Comparison of ENCODE assay signal across 1 cellular context in the genomic region with DNA sequence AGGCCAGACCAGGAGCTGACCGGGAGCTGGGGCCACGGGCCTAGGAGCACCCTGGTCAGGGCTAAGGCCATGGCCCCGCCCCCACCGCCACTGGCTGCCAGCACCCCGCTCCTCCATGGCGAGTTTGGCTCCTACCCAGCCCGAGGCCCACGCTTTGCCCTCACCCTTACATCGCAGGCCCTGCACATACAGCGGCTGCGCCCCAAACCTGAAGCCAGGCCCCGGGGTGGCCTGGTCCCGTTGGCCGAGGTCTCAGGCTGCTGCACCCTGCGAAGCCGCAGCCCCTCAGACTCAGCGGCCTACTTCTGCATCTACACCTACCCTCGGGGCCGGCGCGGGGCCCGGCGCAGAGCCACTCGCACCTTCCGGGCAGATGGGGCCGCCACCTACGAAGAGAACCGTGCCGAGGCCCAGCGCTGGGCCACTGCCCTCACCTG.
TF ChIP-seq lines count a peak whose summit lies in the region.

No MANE protein-coding gene starts in this region.

TF ChIP-seq in HepG2, 621 proteins besides CTCF, POLR2A, EP300 and RAD21:
- TF ChIP-seq MTA1 (CRISPR knock-in tag; IDR thresholded peaks at IDR 0.05; ENCODE audit: borderline replicate concordance): no peak
- peak; percentile 48 for TF ChIP-seq AGO2 (optimal IDR thresholded peaks at IDR 0.05; ENCODE audit: low read depth, low read length)
- no peak for TF ChIP-seq ZMAT3 (CRISPR knock-in tag; conservative IDR thresholded peaks at IDR 0.05)
- TF ChIP-seq RBFOX2 (IDR thresholded peaks at IDR 0.05; ENCODE audit: low read depth, low read length): peak; percentile 56; the same call in 1 of the 2 replicates
- no peak for TF ChIP-seq HES4 (CRISPR knock-in tag; IDR thresholded peaks at IDR 0.05; ENCODE audit: borderline replicate concordance)
- TF ChIP-seq, protein P1, sequence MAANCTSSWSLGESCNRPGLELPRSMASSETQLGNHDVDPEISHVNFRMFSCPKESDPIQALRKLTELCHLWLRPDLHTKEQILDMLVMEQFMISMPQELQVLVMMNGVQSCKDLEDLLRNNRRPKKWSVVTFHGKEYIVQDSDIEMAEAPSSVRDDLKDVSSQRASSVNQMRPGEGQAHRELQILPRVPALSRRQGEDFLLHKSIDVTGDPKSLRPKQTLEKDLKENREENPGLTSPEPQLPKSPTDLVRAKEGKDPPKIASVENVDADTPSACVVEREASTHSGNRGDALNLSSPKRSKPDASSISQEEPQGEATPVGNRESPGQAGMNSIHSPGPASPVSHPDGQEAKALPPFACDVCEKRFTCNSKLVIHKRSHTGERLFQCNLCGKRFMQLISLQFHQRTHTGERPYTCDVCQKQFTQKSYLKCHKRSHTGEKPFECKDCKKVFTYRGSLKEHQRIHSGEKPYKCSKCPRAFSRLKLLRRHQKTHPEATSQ (CRISPR knock-in tag; IDR thresholded peaks at IDR 0.05; ENCODE audit: borderline replicate concordance): no peak
- no peak for TF ChIP-seq ZBTB8A (CRISPR knock-in tag; IDR thresholded peaks at IDR 0.05; ENCODE audit: borderline replicate concordance, low read depth)
- TF ChIP-seq, protein P2, sequence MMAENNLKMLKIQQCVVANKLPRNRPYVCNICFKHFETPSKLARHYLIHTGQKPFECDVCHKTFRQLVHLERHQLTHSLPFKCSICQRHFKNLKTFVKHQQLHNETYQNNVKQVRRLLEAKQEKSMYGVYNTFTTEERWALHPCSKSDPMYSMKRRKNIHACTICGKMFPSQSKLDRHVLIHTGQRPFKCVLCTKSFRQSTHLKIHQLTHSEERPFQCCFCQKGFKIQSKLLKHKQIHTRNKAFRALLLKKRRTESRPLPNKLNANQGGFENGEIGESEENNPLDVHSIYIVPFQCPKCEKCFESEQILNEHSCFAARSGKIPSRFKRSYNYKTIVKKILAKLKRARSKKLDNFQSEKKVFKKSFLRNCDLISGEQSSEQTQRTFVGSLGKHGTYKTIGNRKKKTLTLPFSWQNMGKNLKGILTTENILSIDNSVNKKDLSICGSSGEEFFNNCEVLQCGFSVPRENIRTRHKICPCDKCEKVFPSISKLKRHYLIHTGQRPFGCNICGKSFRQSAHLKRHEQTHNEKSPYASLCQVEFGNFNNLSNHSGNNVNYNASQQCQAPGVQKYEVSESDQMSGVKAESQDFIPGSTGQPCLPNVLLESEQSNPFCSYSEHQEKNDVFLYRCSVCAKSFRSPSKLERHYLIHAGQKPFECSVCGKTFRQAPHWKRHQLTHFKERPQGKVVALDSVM (CRISPR knock-in tag; IDR thresholded peaks at IDR 0.05): no peak
- no peak for TF ChIP-seq SIN3B (IDR thresholded peaks at IDR 0.05; ENCODE audit: low read length)
- TF ChIP-seq ZNF816 (CRISPR knock-in tag; IDR thresholded peaks at IDR 0.05; ENCODE audit: borderline replicate concordance): no peak
- TF ChIP-seq ZKSCAN8 (CRISPR knock-in tag; IDR thresholded peaks at IDR 0.05; ENCODE audit: borderline replicate concordance): no peak
TF ChIP-seq in HepG2: peak in this region for 2.
